ENCODE assay signal across 20 cellular contexts in genomic region chr7:71348751-71349415, GRCh38.
DNase-seq lines count a peak whose midpoint lies in the region; ATAC-seq, FAIRE-seq and TF ChIP-seq lines count a peak whose summit lies in the region.
"Had no signal": no experiment of that assay in that cellular context is flagged by ENCODE, and none has a peak within 500 bp of the region (broad histone marks: within the 10 kb centered on the region; RNA-seq: fewer than 3 reads in every experiment).

No MANE protein-coding gene starts in this region.

- H2AFZ ChIP-seq in astrocyte (ENCODE audit: low read depth, low read length) = no peak overlapping the region

- H3K27ac Mint-ChIP-seq in astrocyte (ENCODE audit: unreplicated experiment) (no peak overlapping the region), type B pancreatic cell (peak overlapping the region; percentile 84)
- H3K27ac Mint-ChIP-seq: activated naive CD4-positive, alpha-beta T cell treated with anti-CD3 and anti-CD28 coated beads, Interleukin-2, amount 50 U/mL, for 72 hours; naive thymus-derived CD4-positive, alpha-beta T cell; stimulated activated naive CD8-positive, alpha-beta T cell treated with anti-CD3 and anti-CD28 coated beads, Interleukin-15, Interleukin-2, amounts not matched to agents 100 ng/mL and 50 ng/mL, for 24 hours had no signal

- H3K79me2 ChIP-seq in astrocyte (ENCODE audit: insufficient read depth, low read length) = no peaks in the 10 kb centered on the region

- no peaks in the 10 kb centered on the region for H3K27me3 ChIP-seq in astrocyte (ENCODE audit: insufficient read depth, low read length)
- no peaks in the 10 kb centered on the region for H3K27me3 ChIP-seq in tibial artery
- no peaks in the 10 kb centered on the region for H3K27me3 ChIP-seq in colonic mucosa
- H3K27me3 ChIP-seq: cardiac muscle cell, uterus had no signal

- H3K4me3 Mint-ChIP-seq in astrocyte (ENCODE audit: unreplicated experiment) (no peak overlapping the region), type B pancreatic cell (peak overlapping the region; percentile 60)
- H3K4me3 Mint-ChIP-seq: naive thymus-derived CD4-positive, alpha-beta T cell; stimulated activated naive CD8-positive, alpha-beta T cell treated with anti-CD3 and anti-CD28 coated beads, Interleukin-15, Interleukin-2, amounts not matched to agents 100 ng/mL and 50 ng/mL, for 24 hours had no signal

- H3K9ac ChIP-seq in astrocyte (ENCODE audit: low read length) = no peak overlapping the region
- no peak overlapping the region for H3K9ac ChIP-seq in colonic mucosa (ENCODE audit: low read depth in 2 of 2, low read length in 2 of 2)

- H3K36me3 Mint-ChIP-seq in astrocyte (ENCODE audit: low read depth, unreplicated experiment) = peaks cover 1% of the 10 kb centered on the region
- peaks cover 4% of the 10 kb centered on the region for H3K36me3 Mint-ChIP-seq in type B pancreatic cell

- H3K4me1 ChIP-seq in astrocyte (ENCODE audit: insufficient read depth, low read length) (no peaks in the 10 kb centered on the region), tibial artery (peaks cover 0 to 22% (median under 1%) of the 10 kb centered on the region in 4 donors), colonic mucosa (no peaks in the 10 kb centered on the region)
- H3K4me1 ChIP-seq: psoas muscle, uterus had no signal

- H4K20me1 ChIP-seq in astrocyte (ENCODE audit: insufficient read depth, low read length) = no peaks in the 10 kb centered on the region

- no peak for ATAC-seq in HG03520 (IDR thresholded peaks at IDR 0.05; ENCODE audit: unreplicated experiment)
- ATAC-seq: activated naive CD4-positive, alpha-beta T cell treated with anti-CD3 and anti-CD28 coated beads, Interleukin-2, amount 50 U/mL, for 72 hours; naive thymus-derived CD4-positive, alpha-beta T cell; psoas muscle had no signal

- no peaks in the 10 kb centered on the region for H3K9me3 ChIP-seq in astrocyte (ENCODE audit: insufficient read depth, low read depth, low read length)
- H3K9me3 ChIP-seq in tibial artery = peaks cover 0 to 4% (median 0%) of the 10 kb centered on the region in 3 donors
- no peaks in the 10 kb centered on the region for H3K9me3 ChIP-seq in colonic mucosa

- H3K4me3 ChIP-seq in astrocyte (ENCODE audit: insufficient read depth, low read depth, low read length) (no peak overlapping the region), tibial artery (peak overlapping the region in 1 of 2 donors; percentile 10), colonic mucosa (no peak overlapping the region)
- H3K4me3 ChIP-seq: cardiac muscle cell, psoas muscle had no signal

- DNase-seq in NCI-H82 (lab: John Stamatoyannopoulos, UW) (peak; percentile 59), NCI-H82 treated with DMSO at 0.1 percent for 48 hours (lab: John Stamatoyannopoulos, UW; ENCODE audit: unreplicated experiment) (no peak), astrocyte (ENCODE audit: low read depth) (no peak), left kidney (ENCODE audit: low read depth, low spot score) (peak; percentile 47), type B pancreatic cell (ENCODE audit: extremely low spot score, unreplicated experiment) (no peak), tibial artery (no peak), colonic mucosa (no peak)
- DNase-seq: activated CD4-positive, alpha-beta T cell treated with anti-CD3 and anti-CD28 coated beads, Interleukin-2, amount 50 U/mL, for 1 hour; effector CD8-positive, alpha-beta T cell; Kasumi-1; naive thymus-derived CD4-positive, alpha-beta T cell; NCI-H526 treated with DMSO at 0.1 percent for 48 hours; psoas muscle had no signal

- peak overlapping the region; percentile 22 for H3K4me2 ChIP-seq in astrocyte (ENCODE audit: low read length)

- TF ChIP-seq CTCF in astrocyte (IDR thresholded peaks at IDR 0.05; ENCODE audit: insufficient read depth, low read depth, low read length) = no peak
- no peak for TF ChIP-seq CTCF in type B pancreatic cell (conservative IDR thresholded peaks at IDR 0.05)
- TF ChIP-seq CTCF in tibial artery (IDR thresholded peaks at IDR 0.05) = no peak
- TF ChIP-seq CTCF in colonic mucosa (IDR thresholded peaks at IDR 0.05) = no peak

- peaks cover 13% of the 10 kb centered on the region for H3K9me3 Mint-ChIP-seq in astrocyte (ENCODE audit: unreplicated experiment)
- H3K9me3 Mint-ChIP-seq in type B pancreatic cell = peaks cover 18% of the 10 kb centered on the region

- intact Hi-C loops in tibial artery (cut with DNase I; ENCODE audit: low total_unique reads) (no loop called here), colonic mucosa (cut with DNase I) (no loop called here)

- H3K27ac ChIP-seq in astrocyte (ENCODE audit: low read depth, low read length) (no peak overlapping the region), tibial artery (no peak overlapping the region), colonic mucosa (no peak overlapping the region)
- H3K27ac ChIP-seq: cardiac muscle cell, psoas muscle had no signal

- H3K4me1 Mint-ChIP-seq in astrocyte (ENCODE audit: low read depth, unreplicated experiment) (no peaks in the 10 kb centered on the region), type B pancreatic cell (ENCODE audit: unreplicated experiment) (peaks cover 13% of the 10 kb centered on the region)
- H3K4me1 Mint-ChIP-seq: naive thymus-derived CD4-positive, alpha-beta T cell had no signal

- peaks cover 2% of the 10 kb centered on the region for H3K27me3 Mint-ChIP-seq in astrocyte (ENCODE audit: low read depth, unreplicated experiment)
- H3K27me3 Mint-ChIP-seq in type B pancreatic cell = no peaks in the 10 kb centered on the region
- H3K27me3 Mint-ChIP-seq: naive thymus-derived CD4-positive, alpha-beta T cell; stimulated activated naive CD8-positive, alpha-beta T cell treated with anti-CD3 and anti-CD28 coated beads, Interleukin-15, Interleukin-2, amounts not matched to agents 100 ng/mL and 50 ng/mL, for 24 hours had no signal

- FAIRE-seq in astrocyte (lab: Jason Lieb, UNC) = no peak
- FAIRE-seq: A204.1, TTC549 had no signal

- H3K36me3 ChIP-seq in astrocyte (ENCODE audit: insufficient read depth, low read length) (no peaks in the 10 kb centered on the region), tibial artery (no peaks in the 10 kb centered on the region), colonic mucosa (no peaks in the 10 kb centered on the region)
- H3K36me3 ChIP-seq: cardiac muscle cell, uterus had no signal

Comparison
In these comparisons a context has a peak if more than half of its experiments do, and no peak if none do; other contexts are left out.
1. DNase-seq: peak in NCI-H82 (single experiment) and left kidney (single experiment); none in NCI-H82 treated with DMSO at 0.1 percent for 48 hours (single experiment), astrocyte (single experiment), type B pancreatic cell (single experiment), tibial artery (0 of 2) and colonic mucosa (single experiment).